In the genomic region with DNA sequence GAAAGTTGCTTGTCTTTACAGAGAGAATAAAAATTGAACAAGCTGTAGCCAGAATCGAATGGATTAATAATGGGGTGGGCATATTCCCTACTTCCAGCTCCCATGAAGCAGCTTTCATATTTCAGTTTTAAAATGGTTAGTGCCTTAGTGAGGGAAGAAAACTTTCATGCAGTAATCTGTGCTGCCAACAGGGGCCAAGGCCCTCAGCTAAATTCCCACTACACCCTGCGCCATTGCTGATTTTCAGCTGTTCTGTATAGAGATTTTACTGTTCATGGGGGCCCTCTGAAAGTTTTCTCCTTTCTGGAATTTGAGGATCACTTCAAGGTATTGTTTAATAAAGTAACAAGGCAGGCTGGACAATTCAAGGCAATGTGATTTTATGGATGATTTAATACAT, we compare ENCODE assay signal across 16 cellular contexts. TPM values are rescaled to one million over a fixed set of nuclear protein-coding genes. Genes with fewer than 3 reads are reported as not detected.
DNase-seq lines count a peak whose midpoint lies in the region; ATAC-seq and TF ChIP-seq lines count a peak whose summit lies in the region.
"Had no signal": no experiment of that assay in that cellular context is flagged by ENCODE, and none has a peak within 500 bp of the region (broad histone marks: within the 10 kb centered on the region; RNA-seq: fewer than 3 reads in every experiment).

No MANE protein-coding gene starts in this region.

- H3K27ac Mint-ChIP-seq in glutamatergic neuron (ENCODE audit: unreplicated experiment) = peak overlapping the region; percentile 40
- H3K27ac Mint-ChIP-seq: activated naive CD8-positive, alpha-beta T cell; stimulated activated naive B cell treated with anti-CD40 and anti-IgM and Interleukin-4, amounts not matched to agents 10 μg/mL and 1 μg/mL and 100 μg/mL, for 72 hours had no signal

- H2AFZ ChIP-seq in DND-41 (ENCODE audit: low read depth, low read length) = no peak overlapping the region

- in situ Hi-C loops in astrocyte of the cerebellum (cut with HindIII; ENCODE audit: low sequenced_read_pairs) = no loop called here

- DNase-seq in DND-41 = no peak
- no peak for DNase-seq in astrocyte of the cerebellum (ENCODE audit: low read depth)
- no peak for DNase-seq in glutamatergic neuron
- DNase-seq in NCI-H748 treated with DMSO at 0.1 percent for 48 hours (lab: John Stamatoyannopoulos, UW) = no peak
- no peak for DNase-seq in effector CD8-positive, alpha-beta T cell (lab: John Stamatoyannopoulos, UW)
- no peak for DNase-seq in tibial nerve (ENCODE audit: low spot score in 2 of 2)
- no peak for DNase-seq in globus pallidus (ENCODE audit: low spot score)
- DNase-seq: dermis blood vessel endothelial cell; head of caudate nucleus; NCI-H2171; pancreas; stimulated activated CD4-positive, alpha-beta T cell treated with anti-CD3 and anti-CD28 coated beads, Interleukin-2, amount 100 ng/mL, for 24 hours; stimulated activated naive B cell treated with anti-CD40 and anti-IgM and Interleukin-4, amounts not matched to agents 10 μg/mL and 1 μg/mL and 100 μg/mL, for 72 hours had no signal

- peaks cover 22% of the 10 kb centered on the region for H3K4me1 Mint-ChIP-seq in glutamatergic neuron (ENCODE audit: low read depth, unreplicated experiment)

- H3K9me3 Mint-ChIP-seq in glutamatergic neuron (ENCODE audit: unreplicated experiment) = no peaks in the 10 kb centered on the region
- H3K9me3 Mint-ChIP-seq: stimulated activated naive B cell treated with anti-CD40 and anti-IgM and Interleukin-4, amounts not matched to agents 10 μg/mL and 1 μg/mL and 100 μg/mL, for 72 hours had no signal

- TF ChIP-seq POLR2A in tibial nerve (IDR thresholded peaks at IDR 0.05) = no peak

- no peak overlapping the region for H3K4me2 ChIP-seq in DND-41 (ENCODE audit: insufficient read depth, low read length)
- H3K4me2 ChIP-seq: BLaER1 had no signal

- no peaks in the 10 kb centered on the region for H3K9me3 ChIP-seq in DND-41 (ENCODE audit: insufficient read depth, low read length, severe bottlenecking)
- no peaks in the 10 kb centered on the region for H3K9me3 ChIP-seq in tibial nerve
- H3K9me3 ChIP-seq: BLaER1, pancreas had no signal

- 95 to 97% methylated on average over 2 of the region's 2 CpGs for WGBS in tibial nerve, 2 donors

- H3K27me3 Mint-ChIP-seq in glutamatergic neuron (ENCODE audit: unreplicated experiment) = peaks cover 3% of the 10 kb centered on the region
- H3K27me3 Mint-ChIP-seq: activated naive CD8-positive, alpha-beta T cell; stimulated activated naive B cell treated with anti-CD40 and anti-IgM and Interleukin-4, amounts not matched to agents 10 μg/mL and 1 μg/mL and 100 μg/mL, for 72 hours had no signal

- H3K27me3 ChIP-seq in DND-41 (ENCODE audit: insufficient read depth, low read length, poor library complexity) = no peaks in the 10 kb centered on the region
- no peaks in the 10 kb centered on the region for H3K27me3 ChIP-seq in tibial nerve
- H3K27me3 ChIP-seq: BLaER1, pancreas had no signal

- H3K4me3 Mint-ChIP-seq in glutamatergic neuron (ENCODE audit: unreplicated experiment) = no peak overlapping the region
- H3K4me3 Mint-ChIP-seq: activated naive CD8-positive, alpha-beta T cell; stimulated activated naive B cell treated with anti-CD40 and anti-IgM and Interleukin-4, amounts not matched to agents 10 μg/mL and 1 μg/mL and 100 μg/mL, for 72 hours had no signal

- no peak overlapping the region for H3K9ac ChIP-seq in DND-41 (ENCODE audit: low read depth, low read length)
- H3K9ac ChIP-seq: BLaER1 had no signal

- TF ChIP-seq CTCF in 22Rv1 (IDR thresholded peaks at IDR 0.05) (0 out of 2 replicates have a peak, but pooled peaks have one; percentile 2), DND-41 (IDR thresholded peaks at IDR 0.05; ENCODE audit: borderline replicate concordance, extremely low read depth, low read length, poor library complexity, severe bottlenecking) (no peak), astrocyte of the cerebellum (IDR thresholded peaks at IDR 0.05; ENCODE audit: low read depth, low read length, missing control alignments) (peak; percentile 33), glutamatergic neuron (IDR thresholded peaks at IDR 0.05; ENCODE audit: partially characterized antibody, unreplicated experiment) (peak; percentile 42), tibial nerve (IDR thresholded peaks at IDR 0.05) (no peak)

- H4K20me1 ChIP-seq in DND-41 (ENCODE audit: insufficient read depth, low read length) = no peaks in the 10 kb centered on the region

- no peaks in the 10 kb centered on the region for H3K4me1 ChIP-seq in DND-41 (ENCODE audit: insufficient read depth, low read length)
- peaks cover 0 to 59% (median 14%) of the 10 kb centered on the region in 4 donors for H3K4me1 ChIP-seq in tibial nerve
- H3K4me1 ChIP-seq: BLaER1 had no signal

- H3K4me3 ChIP-seq in DND-41 (ENCODE audit: low read depth in 1 of 2, low read length in 2 of 2) (no peak overlapping the region), astrocyte of the cerebellum (ENCODE audit: low read depth, low read length) (no peak overlapping the region), tibial nerve (no peak overlapping the region)
- H3K4me3 ChIP-seq: BLaER1, pancreas had no signal

- H3K36me3 ChIP-seq in DND-41 (ENCODE audit: insufficient read depth, low read length) (no peaks in the 10 kb centered on the region), tibial nerve (peaks cover 0 to 8% (median 0%) of the 10 kb centered on the region in 3 donors)
- H3K36me3 ChIP-seq: pancreas had no signal

- no peaks in the 10 kb centered on the region for H3K79me2 ChIP-seq in DND-41 (ENCODE audit: insufficient read depth, low read length)

- TF ChIP-seq EP300 in tibial nerve (IDR thresholded peaks at IDR 0.05) = no peak

- H3K27ac ChIP-seq in 22Rv1 (no peak overlapping the region), DND-41 (ENCODE audit: low read length) (no peak overlapping the region), tibial nerve (no peak overlapping the region)
- H3K27ac ChIP-seq: BLaER1, pancreas had no signal

- H3K36me3 Mint-ChIP-seq in glutamatergic neuron (ENCODE audit: unreplicated experiment) = no peaks in the 10 kb centered on the region

- 0 out of 3 replicates have a peak, but pooled peaks have one; percentile 40 for ATAC-seq in DND-41 (ENCODE audit: insufficient read depth, low read depth)
- ATAC-seq: pancreas; stimulated activated naive B cell treated with anti-CD40 and anti-IgM and Interleukin-4, amounts not matched to agents 10 μg/mL and 1 μg/mL and 100 μg/mL, for 72 hours had no signal

RNA-seq across cellular contexts. Expression of a gene that starts 58.2 kb away (rescaled TPM):
- total RNA-seq in glutamatergic neuron (ENCODE audit: unreplicated experiment) = 19.4 TPM
- 100 to 1,000 TPM; 247 to 316 (median 259) TPM for total RNA-seq in tibial nerve

Comparison
In these comparisons a context has a peak if more than half of its experiments do, and no peak if none do; other contexts are left out.
1. CTCF ChIP-seq: peak in 22Rv1 (single experiment), astrocyte of the cerebellum (single experiment) and glutamatergic neuron (single experiment); none in DND-41 (single experiment) and tibial nerve (0 of 5).
2. RNA of a gene that starts 58.2 kb away (total RNA-seq): 247 to 316 TPM in tibial nerve; 19.4 TPM in glutamatergic neuron (single experiment); every median in the first group is over 10 times any median in the second.